Comparison of ENCODE assay signal across 9 cellular contexts in the genomic region with DNA sequence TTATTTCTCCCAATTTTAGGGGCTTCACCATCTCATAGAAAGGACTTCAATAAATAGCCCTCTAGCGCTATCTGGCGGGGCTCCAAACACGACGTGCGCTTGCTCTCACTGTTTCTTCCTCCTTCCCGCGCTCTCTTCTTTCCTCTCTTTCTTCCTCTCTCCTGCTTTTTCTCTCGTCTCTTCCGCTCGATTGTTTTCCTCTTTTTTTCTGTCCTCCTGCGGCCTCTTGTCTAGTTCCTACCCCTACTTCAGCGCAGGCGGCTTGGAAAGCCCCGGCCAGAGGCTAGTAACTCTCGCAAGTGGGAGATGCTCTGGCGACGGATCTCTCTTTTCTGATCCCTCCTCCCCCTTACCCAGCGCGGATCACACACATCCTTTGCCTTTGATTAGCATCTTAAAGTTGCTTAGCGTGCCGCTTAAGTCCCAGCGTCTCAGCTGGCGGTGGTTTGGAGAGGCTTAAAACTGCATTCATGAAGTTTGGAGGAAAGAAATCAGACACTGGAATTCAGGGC. TPM values are rescaled to one million over a fixed set of nuclear protein-coding genes. Genes with fewer than 3 reads are reported as not detected.
DNase-seq lines count a peak whose midpoint lies in the region; ATAC-seq and TF ChIP-seq lines count a peak whose summit lies in the region.
"Had no signal": no experiment of that assay in that cellular context is flagged by ENCODE, and none has a peak within 500 bp of the region (broad histone marks: within the 10 kb centered on the region; RNA-seq: fewer than 3 reads in every experiment).

No MANE protein-coding gene starts in this region.

- H3F3A ChIP-seq in PC-9 (ENCODE audit: insufficient read depth, low read depth) = peaks cover under 1% of the 10 kb centered on the region; the same call in 1 of the 2 replicates

- H2AFZ ChIP-seq in KMS-11 (ENCODE audit: low read depth) = peak overlapping the region; percentile 52; the same call in 1 of the 2 replicates
- H2AFZ ChIP-seq in PC-9 = no peak overlapping the region
- H2AFZ ChIP-seq: parathyroid adenoma had no signal

- CTCF ChIA-PET in PC-9 (lab: Charles Lee) = no interaction called here

- intact Hi-C loops in PC-9 (cut with micrococcal nuclease; ENCODE audit: unreplicated experiment) = loop anchor here (10.0 kb wide), 1 partner anchor 732 kb away; no protein-coding TSS in a partner anchor
- intact Hi-C loops in tibial artery (cut with DNase I; ENCODE audit: low total_unique reads) = loop anchor here (10.0 kb wide), 1 partner anchor 222 kb away; no protein-coding TSS in a partner anchor

- no peaks in the 10 kb centered on the region for H3K9me2 ChIP-seq in PC-9 (ENCODE audit: insufficient read depth)

- H3K9ac ChIP-seq in KMS-11 = no peak overlapping the region
- H3K9ac ChIP-seq: parathyroid adenoma had no signal

- no peak overlapping the region for H3K27ac ChIP-seq in KMS-11
- H3K27ac ChIP-seq in muscle layer of duodenum (ENCODE audit: low read length) = peak overlapping the region; percentile 59
- no peak overlapping the region for H3K27ac ChIP-seq in PC-9
- no peak overlapping the region for H3K27ac ChIP-seq in tibial artery
- H3K27ac ChIP-seq: parathyroid adenoma had no signal

- H3K79me2 ChIP-seq in KMS-11 (ENCODE audit: insufficient read depth, low read depth) (no peaks in the 10 kb centered on the region), PC-9 (ENCODE audit: low read depth) (peaks cover 6% of the 10 kb centered on the region)
- H3K79me2 ChIP-seq: parathyroid adenoma had no signal

- ATAC-seq in HG03175 (IDR thresholded peaks at IDR 0.05; ENCODE audit: unreplicated experiment) = no peak

- no peaks in the 10 kb centered on the region for H4K20me1 ChIP-seq in KMS-11 (ENCODE audit: insufficient read depth)
- H4K20me1 ChIP-seq in PC-9 (ENCODE audit: insufficient read depth) = no peaks in the 10 kb centered on the region

- H3K36me3 ChIP-seq in KMS-11 (ENCODE audit: insufficient read depth) (no peaks in the 10 kb centered on the region), muscle layer of duodenum (ENCODE audit: control insufficient read depth in 1 of 2, insufficient read depth in 2 of 2, low read length in 2 of 2) (no peaks in the 10 kb centered on the region), PC-9 (ENCODE audit: low read depth) (no peaks in the 10 kb centered on the region), tibial artery (no peaks in the 10 kb centered on the region)

- H3K4me2 ChIP-seq in KMS-11 (no peak overlapping the region), PC-9 (no peak overlapping the region)

- H3K9me3 ChIP-seq in muscle layer of duodenum (ENCODE audit: control insufficient read depth in 1 of 2, low read length in 2 of 2) (no peaks in the 10 kb centered on the region), PC-9 (ENCODE audit: insufficient read depth, low read depth) (no peaks in the 10 kb centered on the region), tibial artery (no peaks in the 10 kb centered on the region)

- POLR2A ChIA-PET in PC-9 (lab: Charles Lee; ENCODE audit: unreplicated experiment) = no interaction called here

- no peak for TF ChIP-seq CTCF in KMS-11 (conservative IDR thresholded peaks at IDR 0.05; ENCODE audit: low read depth, low read length)
- TF ChIP-seq CTCF in PC-9 (conservative IDR thresholded peaks at IDR 0.05) = no peak
- no peak for TF ChIP-seq CTCF in tibial artery (IDR thresholded peaks at IDR 0.05)

- H3K27me3 ChIP-seq in KMS-11 (ENCODE audit: insufficient read depth, low read depth) = no peaks in the 10 kb centered on the region
- peaks cover 12% of the 10 kb centered on the region for H3K27me3 ChIP-seq in muscle layer of duodenum (ENCODE audit: low read depth, low read length)
- no peaks in the 10 kb centered on the region for H3K27me3 ChIP-seq in PC-9 (ENCODE audit: insufficient read depth, low read depth)
- H3K27me3 ChIP-seq in tibial artery = no peaks in the 10 kb centered on the region

- DNase-seq in COR-L47 (lab: John Stamatoyannopoulos, UW) = peak; percentile 70
- DNase-seq in dermis blood vessel endothelial cell = peak; percentile 64
- no peak for DNase-seq in PC-9
- DNase-seq in NCI-H187 treated with DMSO at 0.1 percent for 48 hours (lab: John Stamatoyannopoulos, UW) = no peak
- no peak for DNase-seq in tibial artery

- H3K4me1 ChIP-seq in KMS-11 (ENCODE audit: low read depth, poor library complexity, severe bottlenecking) = peaks cover 5% of the 10 kb centered on the region
- peaks cover 0 to 3% of the 10 kb centered on the region in 2 donors for H3K4me1 ChIP-seq in muscle layer of duodenum (ENCODE audit: control insufficient read depth in 1 of 2, insufficient read depth in 2 of 2, low read length in 2 of 2)
- peaks cover 9% of the 10 kb centered on the region; the same call in 1 of the 2 replicates for H3K4me1 ChIP-seq in PC-9 (replicated peaks; ENCODE audit: insufficient read depth)
- peaks cover 0 to 20% (median 4%) of the 10 kb centered on the region in 4 donors for H3K4me1 ChIP-seq in tibial artery
- H3K4me1 ChIP-seq: parathyroid adenoma had no signal

- BruUV-seq in PC-9 (replicated peaks; lab: Mats Ljungman, UMichigan) = no TSS peak

- H3K4me3 ChIP-seq in KMS-11 (IDR thresholded peaks at IDR 0.05; ENCODE audit: insufficient read depth, low read depth, low read length) = no peak overlapping the region
- H3K4me3 ChIP-seq in muscle layer of duodenum (ENCODE audit: low read depth in 1 of 2, low read length in 2 of 2) = peak overlapping the region; percentile 48 to 83
- H3K4me3 ChIP-seq in PC-9 = no peak overlapping the region
- H3K4me3 ChIP-seq in tibial artery = no peak overlapping the region

RNA-seq across cellular contexts. Expression of a gene that starts 6.2 kb away (rescaled TPM):
- 12.9 and 13.8 TPM in 2 replicates for total RNA-seq in dermis blood vessel endothelial cell
- total RNA-seq in PC-9 (2021) = 25.0 and 29.1 TPM in 2 replicates

Comparison
In these comparisons a context has a peak if more than half of its experiments do, and no peak if none do; other contexts are left out.
1. DNase-seq: peak in COR-L47 (single experiment) and dermis blood vessel endothelial cell (single experiment); none in PC-9 (0 of 2), NCI-H187 treated with DMSO at 0.1 percent for 48 hours (single experiment) and tibial artery (0 of 2).
2. H3K4me3 ChIP-seq: peak in muscle layer of duodenum (2 of 2); none in KMS-11 (single experiment), PC-9 (single experiment) and tibial artery (0 of 2).